12 cellular contexts compared by ENCODE assay signal in the genomic region with DNA sequence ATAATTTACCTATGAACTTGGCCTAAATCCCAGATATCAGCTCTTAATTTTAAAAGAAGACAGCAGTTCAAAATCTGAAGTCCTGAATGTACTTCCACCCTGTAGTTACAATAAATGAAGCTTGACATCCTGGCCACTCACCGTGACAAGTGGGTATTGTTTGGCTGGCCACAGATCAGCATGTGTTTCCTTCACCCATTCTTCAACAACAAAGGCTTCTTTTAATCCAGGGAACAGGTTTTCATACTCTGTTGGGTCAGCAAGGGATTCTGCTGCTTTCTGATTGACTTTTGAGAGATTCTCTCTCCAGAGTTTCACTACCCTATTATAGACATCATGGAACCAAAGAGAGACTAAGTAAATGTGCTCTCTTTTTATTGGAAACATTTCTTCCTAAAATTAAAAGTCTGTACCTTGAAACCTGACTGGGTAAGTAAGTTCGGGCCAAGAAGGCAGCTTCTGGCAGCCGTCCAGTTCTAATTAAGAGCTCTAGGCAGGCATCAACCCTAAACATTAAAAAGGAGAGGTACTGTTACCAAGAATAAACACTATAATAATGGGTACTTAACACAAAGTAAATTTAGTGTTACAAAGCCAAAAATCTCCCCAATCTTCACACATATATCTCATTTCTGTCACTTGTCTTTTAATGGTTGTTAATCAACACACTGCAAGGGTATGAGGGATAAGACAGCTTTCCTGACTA. TPM values are rescaled to one million over a fixed set of nuclear protein-coding genes. Genes with fewer than 3 reads are reported as not detected.
DNase-seq lines count a peak whose midpoint lies in the region; TF ChIP-seq lines count a peak whose summit lies in the region.
"Had no signal": no experiment of that assay in that cellular context is flagged by ENCODE, and none has a peak within 500 bp of the region (broad histone marks: within the 10 kb centered on the region; RNA-seq: fewer than 3 reads in every experiment).

No MANE protein-coding gene starts in this region.

- no peak for TF ChIP-seq CTCF in progenitor cell of endocrine pancreas (IDR thresholded peaks at IDR 0.05; ENCODE audit: unreplicated experiment)

- H3K27ac ChIP-seq in angular gyrus (ENCODE audit: low read depth, low read length), result peak overlapping the region; percentile 25
- H3K27ac ChIP-seq: 22Rv1 had no signal

- no peaks in the 10 kb centered on the region for H3K27me3 Mint-ChIP-seq in progenitor cell of endocrine pancreas
- H3K27me3 Mint-ChIP-seq: activated T-helper 17 cell treated with anti-CD3 and anti-CD28 coated beads, Interleukin-2, amount 50 U/mL, for 72 hours had no signal

- H3K27ac Mint-ChIP-seq in progenitor cell of endocrine pancreas, result peak overlapping the region; percentile 24

- no peaks in the 10 kb centered on the region for H3K9me3 Mint-ChIP-seq in progenitor cell of endocrine pancreas (ENCODE audit: low read depth)
- H3K9me3 Mint-ChIP-seq: activated T-helper 17 cell treated with anti-CD3 and anti-CD28 coated beads, Interleukin-2, amount 50 U/mL, for 72 hours; nephron progenitor cell had no signal

- no peak overlapping the region for H3K4me3 Mint-ChIP-seq in progenitor cell of endocrine pancreas (ENCODE audit: low read depth)
- H3K4me3 Mint-ChIP-seq: nephron progenitor cell had no signal

- no peaks in the 10 kb centered on the region for H3K4me1 Mint-ChIP-seq in progenitor cell of endocrine pancreas (ENCODE audit: low read depth)

- DNase-seq in DMS 273 (lab: John Stamatoyannopoulos, UW; ENCODE audit: unreplicated experiment) (peak; percentile 42), DMS 273 treated with DMSO at 0.1 percent for 48 hours (lab: John Stamatoyannopoulos, UW) (no peak), NCI-H187 treated with DMSO at 0.1 percent for 48 hours (lab: John Stamatoyannopoulos, UW) (peak; percentile 32), progenitor cell of endocrine pancreas (ENCODE audit: low spot score, unreplicated experiment) (no peak), NCI-H526 treated with DMSO at 0.1 percent for 48 hours (lab: John Stamatoyannopoulos, UW) (no peak), RPMI8226 (no peak)
- DNase-seq in effector CD4-positive, alpha-beta T cell, result no peak
- DNase-seq: NCI-H510A treated with DMSO at 0.1 percent for 48 hours, nephron progenitor cell had no signal

- H3K36me3 Mint-ChIP-seq in progenitor cell of endocrine pancreas (ENCODE audit: insufficient read depth), result peaks cover 33% of the 10 kb centered on the region

RNA-seq across cellular contexts. Expression of a gene that starts 15.2 kb away (rescaled TPM):
- total RNA-seq in progenitor cell of endocrine pancreas, result 35.7 and 39.5 TPM in 2 replicates

RNA-seq across cellular contexts. Expression of a gene that starts 30.4 kb away (rescaled TPM):
- 113 and 125 TPM in 2 replicates for total RNA-seq in progenitor cell of endocrine pancreas

Comparison
In these comparisons a context has a peak if more than half of its experiments do, and no peak if none do; other contexts are left out.
1. DNase-seq: peak in DMS 273 (single experiment) and NCI-H187 treated with DMSO at 0.1 percent for 48 hours (single experiment); none in DMS 273 treated with DMSO at 0.1 percent for 48 hours (single experiment), progenitor cell of endocrine pancreas (single experiment), effector CD4-positive, alpha-beta T cell (single experiment), NCI-H526 treated with DMSO at 0.1 percent for 48 hours (single experiment) and RPMI8226 (single experiment).